In genomic region chr18:21894619-21895367, GRCh38 we compare ENCODE assay signal across 28 cellular contexts.
DNase-seq lines count a peak whose midpoint lies in the region; ATAC-seq and TF ChIP-seq lines count a peak whose summit lies in the region.
"Had no signal": no experiment of that assay in that cellular context is flagged by ENCODE, and none has a peak within 500 bp of the region (broad histone marks: within the 10 kb centered on the region; RNA-seq: fewer than 3 reads in every experiment).

No MANE protein-coding gene starts in this region.

- H3K4me1 Mint-ChIP-seq in immature natural killer cell = no peaks in the 10 kb centered on the region
- H3K4me1 Mint-ChIP-seq: activated T-helper 17 cell treated with anti-CD3 and anti-CD28 coated beads, Interleukin-2, amount 50 U/mL, for 72 hours; brain; neural crest cell had no signal

- peak; percentile 11 for DNase-seq in H4 (ENCODE audit: low spot score)
- DNase-seq in body of pancreas = peak; percentile 46 to 73 (median 61)
- peak; percentile 3 to 9 for DNase-seq in foreskin fibroblast
- no peak for DNase-seq in sciatic nerve (ENCODE audit: low spot score)
- DNase-seq in immature natural killer cell = no peak
- no peak for DNase-seq in HK-2 (ENCODE audit: unreplicated experiment)
- DNase-seq: activated CD4-positive, alpha-beta T cell treated with anti-CD3 and anti-CD28 coated beads for 4 hours; activated CD8-positive, alpha-beta memory T cell treated with anti-CD3 and anti-CD28 coated beads, Interleukin-2, amount 10 ng/mL, durations not matched to agents 7 days and 5 days; CD8-positive, alpha-beta memory T cell; colonic mucosa; DMS53; endodermal cell; GOT3; Karpas-422; NCI-H748 treated with DMSO at 0.1 percent for 48 hours; PC-3; SHP77; stimulated activated CD4-positive, alpha-beta T cell treated with anti-CD3 and anti-CD28 coated beads, Interleukin-4, amount 100 ng/mL, for 24 hours; T-helper 1 cell had no signal

- WGBS in body of pancreas, 2 donors = 30 to 34% methylated on average over 5 of the region's 5 CpGs

- intact Hi-C loops in body of pancreas (cut with DNase I) (no loop called here), sciatic nerve (cut with DNase I) (no loop called here)

- ATAC-seq in body of pancreas (peak; percentile 91), sciatic nerve (peak; percentile 57), GM19328 (IDR thresholded peaks at IDR 0.05; ENCODE audit: unreplicated experiment) (no peak), HG03378 (IDR thresholded peaks at IDR 0.05; ENCODE audit: unreplicated experiment) (no peak)
- ATAC-seq: activated CD8-positive, alpha-beta memory T cell treated with anti-CD3 and anti-CD28 coated beads, Interleukin-2, amount 10 ng/mL, durations not matched to agents 7 days and 5 days; activated T-helper 17 cell treated with anti-CD3 and anti-CD28 coated beads, Interleukin-2, amount 50 U/mL, for 72 hours; gastroesophageal sphincter; PC-3 had no signal

- H3K9me3 ChIP-seq in body of pancreas = no peaks in the 10 kb centered on the region
- H3K9me3 ChIP-seq: colonic mucosa, gastroesophageal sphincter had no signal

- H3K27me3 Mint-ChIP-seq in immature natural killer cell (ENCODE audit: low read depth in 3 of 3) = peaks cover 7 to 15% (median 11%) of the 10 kb centered on the region in 3 donors
- H3K27me3 Mint-ChIP-seq: brain had no signal

- H3K9me3 Mint-ChIP-seq in immature natural killer cell = no peaks in the 10 kb centered on the region
- H3K9me3 Mint-ChIP-seq: activated T-helper 17 cell treated with anti-CD3 and anti-CD28 coated beads, Interleukin-2, amount 50 U/mL, for 72 hours; neural crest cell; stimulated activated naive CD8-positive, alpha-beta T cell treated with anti-CD3 and anti-CD28 coated beads, Interleukin-15, Interleukin-2, amounts not matched to agents 100 ng/mL and 50 ng/mL, for 24 hours; type B pancreatic cell had no signal

- no peak overlapping the region for H3K4me3 ChIP-seq in body of pancreas
- H3K4me3 ChIP-seq in foreskin fibroblast (ENCODE audit: low read depth in 1 of 2, low read length in 2 of 2) = no peak overlapping the region
- H3K4me3 ChIP-seq: colonic mucosa, gastroesophageal sphincter had no signal

- H3K27ac Mint-ChIP-seq in immature natural killer cell = no peak overlapping the region
- H3K27ac Mint-ChIP-seq: activated CD8-positive, alpha-beta memory T cell treated with anti-CD3 and anti-CD28 coated beads, Interleukin-2, amount 10 ng/mL, durations not matched to agents 7 days and 5 days; activated naive CD8-positive, alpha-beta T cell; activated T-helper 17 cell treated with anti-CD3 and anti-CD28 coated beads, Interleukin-2, amount 50 U/mL, for 72 hours; brain; CD8-positive, alpha-beta memory T cell; endodermal cell; stimulated activated naive CD8-positive, alpha-beta T cell treated with anti-CD3 and anti-CD28 coated beads, Interleukin-15, Interleukin-2, amounts not matched to agents 100 ng/mL and 50 ng/mL, for 24 hours; type B pancreatic cell had no signal

- H3K4me1 ChIP-seq in body of pancreas = peaks cover 6% of the 10 kb centered on the region
- H3K4me1 ChIP-seq: colonic mucosa, gastroesophageal sphincter had no signal

- H3K27ac ChIP-seq in body of pancreas = no peak overlapping the region
- H3K27ac ChIP-seq: colonic mucosa, gastroesophageal sphincter had no signal

- H3K36me3 ChIP-seq in body of pancreas (replicated peaks in 1 of 2; ENCODE audit: insufficient read depth in 1 of 2, low read depth in 2 of 2) = no peaks in the 10 kb centered on the region
- H3K36me3 ChIP-seq: colonic mucosa, gastroesophageal sphincter had no signal

- no peak for TF ChIP-seq POLR2A in body of pancreas (IDR thresholded peaks at IDR 0.05)

- no peaks in the 10 kb centered on the region for H3K27me3 ChIP-seq in body of pancreas
- H3K27me3 ChIP-seq: colonic mucosa, gastroesophageal sphincter had no signal

- H3K4me3 Mint-ChIP-seq in immature natural killer cell = no peak overlapping the region
- H3K4me3 Mint-ChIP-seq: activated CD8-positive, alpha-beta memory T cell treated with anti-CD3 and anti-CD28 coated beads, Interleukin-2, amount 10 ng/mL, durations not matched to agents 7 days and 5 days; activated naive CD8-positive, alpha-beta T cell; activated T-helper 17 cell treated with anti-CD3 and anti-CD28 coated beads, Interleukin-2, amount 50 U/mL, for 72 hours; brain; CD8-positive, alpha-beta memory T cell; endodermal cell; neural crest cell; stimulated activated naive CD8-positive, alpha-beta T cell treated with anti-CD3 and anti-CD28 coated beads, Interleukin-15, Interleukin-2, amounts not matched to agents 100 ng/mL and 50 ng/mL, for 24 hours; type B pancreatic cell had no signal

- no peaks in the 10 kb centered on the region for H3K36me3 Mint-ChIP-seq in immature natural killer cell
- H3K36me3 Mint-ChIP-seq: activated CD8-positive, alpha-beta memory T cell treated with anti-CD3 and anti-CD28 coated beads, Interleukin-2, amount 10 ng/mL, durations not matched to agents 7 days and 5 days; activated naive CD8-positive, alpha-beta T cell; brain; type B pancreatic cell had no signal

- TF ChIP-seq CTCF in body of pancreas (IDR thresholded peaks at IDR 0.05) = no peak
- no peak for TF ChIP-seq CTCF in foreskin fibroblast (IDR thresholded peaks at IDR 0.05; ENCODE audit: low read depth, low read length)

Comparison
In these comparisons a context has a peak if more than half of its experiments do, and no peak if none do; other contexts are left out.
1. DNase-seq: peak in H4 (single experiment), body of pancreas (4 of 4) and foreskin fibroblast (2 of 2); none in sciatic nerve (single experiment), immature natural killer cell (0 of 3) and HK-2 (single experiment).
2. ATAC-seq: peak in body of pancreas (single experiment) and sciatic nerve (single experiment); none in GM19328 (single experiment) and HG03378 (single experiment).